8 cellular contexts compared by ENCODE assay signal in the genomic region with DNA sequence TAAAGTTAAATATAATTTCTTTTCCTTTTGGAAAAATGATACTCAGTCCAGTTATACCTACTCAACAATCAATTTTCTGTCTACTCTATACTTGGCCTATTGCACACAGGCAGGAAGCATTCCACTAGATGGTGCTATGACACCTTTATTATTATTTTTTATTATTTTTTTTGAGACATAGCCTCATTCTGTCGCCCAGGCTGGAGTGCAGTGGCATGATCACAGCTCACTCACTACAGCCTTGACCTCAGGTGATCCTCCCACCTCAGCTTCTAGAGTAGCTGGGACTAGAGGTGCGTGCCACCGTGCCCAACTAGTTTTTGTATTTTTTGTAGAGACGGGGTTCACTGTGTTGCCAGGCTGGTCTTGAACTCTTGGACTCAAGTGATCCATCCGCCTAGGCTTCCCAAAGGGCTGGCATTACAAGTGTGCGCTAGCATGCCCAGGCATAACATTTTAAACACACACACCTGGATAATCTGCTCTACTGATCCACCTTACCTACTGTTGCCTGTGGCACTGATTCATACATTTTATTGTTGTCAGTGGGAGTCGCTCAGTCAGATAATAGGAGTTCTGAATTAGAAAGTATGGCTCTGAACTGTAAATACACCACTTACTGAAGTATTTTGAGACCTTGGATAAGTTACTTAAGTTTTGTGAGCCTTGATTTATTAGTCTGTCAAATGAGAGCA. TPM values are rescaled to one million over a fixed set of nuclear protein-coding genes. Genes with fewer than 3 reads are reported as not detected.
A peak's percentile ranks its signal among the peaks of the same experiment; 100 is the strongest.
DNase-seq lines count a peak whose midpoint lies in the region; ATAC-seq and TF ChIP-seq lines count a peak whose summit lies in the region.

No MANE protein-coding gene starts in this region.

- no peak overlapping the region for H3K4me3 ChIP-seq in epithelial cell of proximal tubule (ENCODE audit: low read depth, low read length)

- DNase-seq in activated T-cell treated with anti-CD3 and anti-CD28 coated beads, Interleukin-2, amount 50 U/mL, for 1 hour = peak; percentile 35
- no peak for DNase-seq in activated T-cell treated with anti-CD3 and anti-CD28 coated beads for 4 hours
- DNase-seq in RWPE1 (ENCODE audit: low spot score) = no peak
- no peak for DNase-seq in epithelial cell of proximal tubule (ENCODE audit: low read depth)
- DNase-seq in activated CD8-positive, alpha-beta memory T cell treated with anti-CD3 and anti-CD28 coated beads for 24 hours = no peak

- ATAC-seq in HG03135 (IDR thresholded peaks at IDR 0.05; ENCODE audit: unreplicated experiment) (no peak), HG03139 (IDR thresholded peaks at IDR 0.05; ENCODE audit: unreplicated experiment) (no peak)

- H3K36me3 Mint-ChIP-seq in stimulated activated naive CD8-positive, alpha-beta T cell treated with anti-CD3 and anti-CD28 coated beads, Interleukin-15, Interleukin-2, amounts not matched to agents 100 ng/mL and 50 ng/mL, for 24 hours (ENCODE audit: low read depth) = peaks cover 62% of the 10 kb centered on the region

- CTCF ChIA-PET in RWPE1 (lab: Yijun Ruan, JAX) = interaction anchor here (0.6 to 1.2 kb wide), 3 partner anchors 18 to 144 kb away, joined by 3 to 4 read pairs (median 3); no protein-coding TSS in a partner anchor

- H3K9me3 Mint-ChIP-seq in stimulated activated naive CD8-positive, alpha-beta T cell treated with anti-CD3 and anti-CD28 coated beads, Interleukin-15, Interleukin-2, amounts not matched to agents 100 ng/mL and 50 ng/mL, for 24 hours = no peaks in the 10 kb centered on the region

- H3K27me3 Mint-ChIP-seq in stimulated activated naive CD8-positive, alpha-beta T cell treated with anti-CD3 and anti-CD28 coated beads, Interleukin-15, Interleukin-2, amounts not matched to agents 100 ng/mL and 50 ng/mL, for 24 hours = no peaks in the 10 kb centered on the region

- no peak overlapping the region for H3K4me3 Mint-ChIP-seq in stimulated activated naive CD8-positive, alpha-beta T cell treated with anti-CD3 and anti-CD28 coated beads, Interleukin-15, Interleukin-2, amounts not matched to agents 100 ng/mL and 50 ng/mL, for 24 hours

- no peak overlapping the region for H3K27ac ChIP-seq in RWPE1

- peaks cover 24% of the 10 kb centered on the region for H3K4me1 Mint-ChIP-seq in stimulated activated naive CD8-positive, alpha-beta T cell treated with anti-CD3 and anti-CD28 coated beads, Interleukin-15, Interleukin-2, amounts not matched to agents 100 ng/mL and 50 ng/mL, for 24 hours (ENCODE audit: low read depth)

- H3K27ac Mint-ChIP-seq in stimulated activated naive CD8-positive, alpha-beta T cell treated with anti-CD3 and anti-CD28 coated beads, Interleukin-15, Interleukin-2, amounts not matched to agents 100 ng/mL and 50 ng/mL, for 24 hours = peak overlapping the region; percentile 45

- TF ChIP-seq CTCF in RWPE1 (conservative IDR thresholded peaks at IDR 0.05; ENCODE audit: low read depth) = peak; percentile 58
- peak; percentile 56 for TF ChIP-seq CTCF in epithelial cell of proximal tubule (conservative IDR thresholded peaks at IDR 0.05; ENCODE audit: low read depth, low read length)

- POLR2A ChIA-PET in RWPE1 (lab: Yijun Ruan, JAX; ENCODE audit: low non-redundant PET) = interaction anchor here (0.7 kb wide), 1 partner anchor 124 kb away, joined by 3 read pairs; no protein-coding TSS in a partner anchor

RNA-seq across cellular contexts. Expression of gene EIF3J, which starts 56.2 kb away (rescaled TPM):
- total RNA-seq in epithelial cell of proximal tubule = 50.4 and 52.3 TPM in 2 replicates
